1 cellular context compared by ENCODE assay signal in the genomic region with DNA sequence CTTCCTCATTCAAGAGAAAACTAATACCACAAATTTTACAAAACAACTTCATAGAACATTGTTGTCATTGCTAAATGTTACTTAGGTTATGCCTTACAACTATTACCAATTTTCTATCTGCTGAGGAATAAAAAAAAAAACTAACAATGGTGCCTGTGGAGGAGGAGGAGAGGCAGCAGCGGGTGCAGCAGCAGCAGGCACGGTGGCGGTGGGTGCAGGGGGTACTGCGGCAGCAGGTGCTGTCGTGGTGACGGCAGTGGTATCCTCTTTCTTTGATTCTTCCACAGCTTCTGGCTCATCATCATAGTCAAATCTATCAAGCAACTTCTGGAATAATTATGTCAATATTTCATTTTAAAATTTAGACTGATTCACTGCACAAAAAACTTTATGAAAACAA.
TF ChIP-seq lines count a peak whose summit lies in the region.

No MANE protein-coding gene starts in this region.

TF ChIP-seq in HepG2, 621 proteins besides CTCF, POLR2A, EP300 and RAD21:
- TF ChIP-seq CEBPB (IDR thresholded peaks at IDR 0.05; ENCODE audit: borderline replicate concordance, low read depth, low read length), result no peak
- peak; percentile 26 for TF ChIP-seq AGO2 (optimal IDR thresholded peaks at IDR 0.05; ENCODE audit: low read depth, low read length)
